Comparison of ENCODE assay signal across 1 cellular context in the genomic region with DNA sequence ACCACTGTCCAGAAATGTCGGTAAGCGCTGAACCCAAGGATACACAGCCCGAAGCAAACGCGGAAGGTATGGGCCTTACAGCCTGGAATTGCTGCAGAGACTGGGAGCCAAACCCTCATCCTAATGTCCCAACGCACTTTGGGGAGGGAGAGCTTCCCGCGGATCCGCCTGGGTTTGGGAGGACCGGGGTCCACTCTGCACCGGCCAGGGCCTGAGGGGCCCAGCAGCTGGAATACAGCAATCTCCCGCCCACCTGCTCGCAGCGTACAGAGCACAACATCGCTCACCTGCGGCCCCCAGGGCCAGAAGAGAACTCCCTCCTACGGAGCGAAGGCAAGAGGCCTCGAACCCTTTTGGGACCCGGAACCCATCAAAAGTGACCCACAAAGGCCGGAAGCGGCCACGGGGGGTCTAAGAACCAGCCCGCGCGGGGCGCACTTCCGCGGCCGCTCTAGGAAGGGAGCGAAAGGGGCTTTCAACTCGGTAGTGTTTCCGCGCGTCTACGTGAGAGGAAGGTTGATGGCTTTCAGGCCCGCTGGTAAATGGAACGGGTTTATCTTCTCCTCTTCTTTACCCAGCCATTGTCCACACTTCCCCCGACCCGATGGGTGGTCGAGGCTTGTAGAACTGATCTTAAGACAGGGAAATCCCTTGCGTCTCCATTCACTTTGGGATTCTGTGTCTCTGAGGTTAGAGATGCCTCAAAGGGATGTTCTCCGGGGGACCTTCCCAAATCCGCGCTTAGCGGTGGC.
TF ChIP-seq lines count a peak whose summit lies in the region.

A gene (minus strand): TSS at position 378 of the 752 bp plus-strand sequence. CDS start 1,342 bp downstream, outside the sequence.

TF ChIP-seq in GM23338, 12 proteins besides CTCF, POLR2A, EP300 and RAD21 (continued from another document):
- TF ChIP-seq, protein P1, sequence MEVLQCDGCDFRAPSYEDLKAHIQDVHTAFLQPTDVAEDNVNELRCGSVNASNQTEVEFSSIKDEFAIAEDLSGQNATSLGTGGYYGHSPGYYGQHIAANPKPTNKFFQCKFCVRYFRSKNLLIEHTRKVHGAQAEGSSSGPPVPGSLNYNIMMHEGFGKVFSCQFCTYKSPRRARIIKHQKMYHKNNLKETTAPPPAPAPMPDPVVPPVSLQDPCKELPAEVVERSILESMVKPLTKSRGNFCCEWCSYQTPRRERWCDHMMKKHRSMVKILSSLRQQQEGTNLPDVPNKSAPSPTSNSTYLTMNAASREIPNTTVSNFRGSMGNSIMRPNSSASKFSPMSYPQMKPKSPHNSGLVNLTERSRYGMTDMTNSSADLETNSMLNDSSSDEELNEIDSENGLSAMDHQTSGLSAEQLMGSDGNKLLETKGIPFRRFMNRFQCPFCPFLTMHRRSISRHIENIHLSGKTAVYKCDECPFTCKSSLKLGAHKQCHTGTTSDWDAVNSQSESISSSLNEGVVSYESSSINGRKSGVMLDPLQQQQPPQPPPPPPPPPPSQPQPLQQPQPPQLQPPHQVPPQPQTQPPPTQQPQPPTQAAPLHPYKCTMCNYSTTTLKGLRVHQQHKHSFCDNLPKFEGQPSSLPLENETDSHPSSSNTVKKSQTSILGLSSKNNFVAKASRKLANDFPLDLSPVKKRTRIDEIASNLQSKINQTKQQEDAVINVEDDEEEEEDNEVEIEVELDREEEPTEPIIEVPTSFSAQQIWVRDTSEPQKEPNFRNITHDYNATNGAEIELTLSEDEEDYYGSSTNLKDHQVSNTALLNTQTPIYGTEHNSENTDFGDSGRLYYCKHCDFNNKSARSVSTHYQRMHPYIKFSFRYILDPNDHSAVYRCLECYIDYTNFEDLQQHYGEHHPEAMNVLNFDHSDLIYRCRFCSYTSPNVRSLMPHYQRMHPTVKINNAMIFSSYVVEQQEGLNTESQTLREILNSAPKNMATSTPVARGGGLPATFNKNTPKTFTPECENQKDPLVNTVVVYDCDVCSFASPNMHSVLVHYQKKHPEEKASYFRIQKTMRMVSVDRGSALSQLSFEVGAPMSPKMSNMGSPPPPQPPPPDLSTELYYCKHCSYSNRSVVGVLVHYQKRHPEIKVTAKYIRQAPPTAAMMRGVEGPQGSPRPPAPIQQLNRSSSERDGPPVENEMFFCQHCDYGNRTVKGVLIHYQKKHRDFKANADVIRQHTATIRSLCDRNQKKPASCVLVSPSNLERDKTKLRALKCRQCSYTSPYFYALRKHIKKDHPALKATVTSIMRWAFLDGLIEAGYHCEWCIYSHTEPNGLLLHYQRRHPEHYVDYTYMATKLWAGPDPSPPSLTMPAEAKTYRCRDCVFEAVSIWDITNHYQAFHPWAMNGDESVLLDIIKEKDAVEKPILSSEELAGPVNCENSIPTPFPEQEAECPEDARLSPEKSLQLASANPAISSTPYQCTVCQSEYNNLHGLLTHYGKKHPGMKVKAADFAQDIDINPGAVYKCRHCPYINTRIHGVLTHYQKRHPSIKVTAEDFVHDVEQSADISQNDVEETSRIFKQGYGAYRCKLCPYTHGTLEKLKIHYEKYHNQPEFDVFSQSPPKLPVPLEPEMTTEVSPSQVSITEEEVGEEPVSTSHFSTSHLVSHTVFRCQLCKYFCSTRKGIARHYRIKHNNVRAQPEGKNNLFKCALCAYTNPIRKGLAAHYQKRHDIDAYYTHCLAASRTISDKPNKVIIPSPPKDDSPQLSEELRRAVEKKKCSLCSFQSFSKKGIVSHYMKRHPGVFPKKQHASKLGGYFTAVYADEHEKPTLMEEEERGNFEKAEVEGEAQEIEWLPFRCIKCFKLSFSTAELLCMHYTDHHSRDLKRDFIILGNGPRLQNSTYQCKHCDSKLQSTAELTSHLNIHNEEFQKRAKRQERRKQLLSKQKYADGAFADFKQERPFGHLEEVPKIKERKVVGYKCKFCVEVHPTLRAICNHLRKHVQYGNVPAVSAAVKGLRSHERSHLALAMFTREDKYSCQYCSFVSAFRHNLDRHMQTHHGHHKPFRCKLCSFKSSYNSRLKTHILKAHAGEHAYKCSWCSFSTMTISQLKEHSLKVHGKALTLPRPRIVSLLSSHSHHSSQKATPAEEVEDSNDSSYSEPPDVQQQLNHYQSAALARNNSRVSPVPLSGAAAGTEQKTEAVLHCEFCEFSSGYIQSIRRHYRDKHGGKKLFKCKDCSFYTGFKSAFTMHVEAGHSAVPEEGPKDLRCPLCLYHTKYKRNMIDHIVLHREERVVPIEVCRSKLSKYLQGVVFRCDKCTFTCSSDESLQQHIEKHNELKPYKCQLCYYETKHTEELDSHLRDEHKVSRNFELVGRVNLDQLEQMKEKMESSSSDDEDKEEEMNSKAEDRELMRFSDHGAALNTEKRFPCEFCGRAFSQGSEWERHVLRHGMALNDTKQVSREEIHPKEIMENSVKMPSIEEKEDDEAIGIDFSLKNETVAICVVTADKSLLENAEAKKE (CRISPR knock-in tag; IDR thresholded peaks at IDR 0.05): 0 out of 2 replicates have a peak, but pooled peaks have one; percentile 15
